22 cellular contexts compared by ENCODE assay signal in genomic region chr17:31412511-31412910, GRCh38. TPM values are rescaled to one million over a fixed set of nuclear protein-coding genes. Genes with fewer than 3 reads are reported as not detected.
DNase-seq lines count a peak whose midpoint lies in the region; ATAC-seq and TF ChIP-seq lines count a peak whose summit lies in the region.
"Had no signal": no experiment of that assay in that cellular context is flagged by ENCODE, and none has a peak within 500 bp of the region (broad histone marks: within the 10 kb centered on the region; RNA-seq: fewer than 3 reads in every experiment).

No MANE protein-coding gene starts in this region.

- no peak overlapping the region for H4K8ac ChIP-seq in neuronal stem cell (ENCODE audit: low read depth, low read length)

- no peak overlapping the region for H2BK120ac ChIP-seq in neuronal stem cell (ENCODE audit: low read depth, low read length)

- no peak overlapping the region for H3K9ac ChIP-seq in neuronal stem cell (ENCODE audit: low read depth, low read length, poor library complexity)

- H3K36me3 ChIP-seq in neuronal stem cell (replicated peaks in 1 of 2; ENCODE audit: control insufficient read depth in 2 of 2, insufficient read depth in 2 of 2, low read length in 2 of 2) (no peaks in the 10 kb centered on the region), uterus (no peaks in the 10 kb centered on the region)
- H3K36me3 ChIP-seq: BE2C had no signal

- H3K14ac ChIP-seq in neuronal stem cell (ENCODE audit: low read length) = no peak overlapping the region

- H3K4ac ChIP-seq in neuronal stem cell (ENCODE audit: low read length) = no peak overlapping the region

- H2BK5ac ChIP-seq in neuronal stem cell (ENCODE audit: low read length) = no peak overlapping the region

- H2BK12ac ChIP-seq in neuronal stem cell (ENCODE audit: low read length) = no peak overlapping the region

- H3K27ac ChIP-seq in dorsolateral prefrontal cortex = peak overlapping the region in 54 of 59 donors; percentile 76 to 99 (median 98)
- H3K27ac ChIP-seq in neuronal stem cell (replicated peaks; ENCODE audit: low read length) = no peak overlapping the region
- no peak overlapping the region for H3K27ac ChIP-seq in uterus

- H3K23ac ChIP-seq in neuronal stem cell (ENCODE audit: low read depth, low read length, poor library complexity) = no peak overlapping the region

- no peak overlapping the region for H2AK5ac ChIP-seq in neuronal stem cell (ENCODE audit: low read depth, low read length)

- no peaks in the 10 kb centered on the region for H3K79me1 ChIP-seq in neuronal stem cell (ENCODE audit: low read depth, low read length)

- no peak for ATAC-seq in HG02759 (IDR thresholded peaks at IDR 0.05; ENCODE audit: unreplicated experiment)
- ATAC-seq: PC-3 had no signal

- H4K91ac ChIP-seq in neuronal stem cell (ENCODE audit: low read depth, low read length, poor library complexity) = no peak overlapping the region

- intact Hi-C loops in dorsolateral prefrontal cortex (cut with DNase I) (loop anchor here in 1 of 2 donors (2.0 kb wide), 1 partner anchor 20 kb away; no protein-coding TSS in a partner anchor), uterus (cut with DNase I; ENCODE audit: low total_unique reads) (no loop called here)

- no peak for TF ChIP-seq POLR2A in uterus (IDR thresholded peaks at IDR 0.05)

- no peak overlapping the region for H2AFZ ChIP-seq in neuronal stem cell (ENCODE audit: low read length)
- H2AFZ ChIP-seq: GM23338 had no signal

- H3K27me3 ChIP-seq in dorsolateral prefrontal cortex (no peaks in the 10 kb centered on the region), neuronal stem cell (ENCODE audit: control insufficient read depth in 3 of 3, insufficient read depth in 3 of 3, low read depth in 1 of 3, low read length in 3 of 3) (peaks cover 0 to 13% (median 12%) of the 10 kb centered on the region in 3 experiments), uterus (no peaks in the 10 kb centered on the region)
- H3K27me3 ChIP-seq: BE2C had no signal

- H3K4me2 ChIP-seq in neuronal stem cell (ENCODE audit: insufficient read depth, low read length, poor library complexity, severe bottlenecking) = no peak overlapping the region
- H3K4me2 ChIP-seq: GM23338 had no signal

- DNase-seq in activated effector memory CD4-positive, alpha-beta T cell treated with anti-CD3 and anti-CD28 coated beads, Interleukin-2, amount 50 U/mL, for 16 hours = peak; percentile 58
- DNase-seq in activated effector memory CD4-positive, alpha-beta T cell treated with Interleukin-2 at 50 U/mL for 16 hours = no peak
- no peak for DNase-seq in dorsolateral prefrontal cortex
- DNase-seq in neuronal stem cell (ENCODE audit: low spot score) = no peak
- DNase-seq in effector CD8-positive, alpha-beta T cell (lab: John Stamatoyannopoulos, UW) = no peak
- no peak for DNase-seq in uterus
- DNase-seq in activated naive CD4-positive, alpha-beta T cell treated with anti-CD3 and anti-CD28 coated beads, Interleukin-2, amount 50 U/mL, for 16 hours = no peak
- DNase-seq: 8988T; BE2C; CD4-positive, alpha-beta T cell; GF-D8; KG1; NCI-H1105 treated with DMSO at 0.1 percent for 48 hours; NCI-H1694; NCI-H2227 treated with DMSO at 0.1 percent for 48 hours; NCI-H510A treated with DMSO at 0.1 percent for 48 hours; NCI-H774; PC-3; RPMI8226; SIG-M5 had no signal

- peaks cover 24 to 34% of the 10 kb centered on the region in 2 donors for H3K4me1 ChIP-seq in neuronal stem cell (ENCODE audit: control insufficient read depth in 2 of 2, insufficient read depth in 1 of 2, low read depth in 1 of 2, low read length in 2 of 2)
- H3K4me1 ChIP-seq in uterus = no peaks in the 10 kb centered on the region
- H3K4me1 ChIP-seq: BE2C had no signal

- no CpG with 5 or more reads among the region's 6 CpGs for WGBS in neuronal stem cell (ENCODE audit: extremely low coverage in 2 of 2, insufficient read length in 2 of 2, insufficient replicate concordance in 1 of 2), 2 donors

- H3K18ac ChIP-seq in neuronal stem cell (ENCODE audit: low read length) = peak overlapping the region; percentile 18

- H3K4me3 ChIP-seq in dorsolateral prefrontal cortex = no peak overlapping the region
- no peak overlapping the region for H3K4me3 ChIP-seq in neuronal stem cell (ENCODE audit: low read length in 2 of 2)
- no peak overlapping the region for H3K4me3 ChIP-seq in uterus
- H3K4me3 ChIP-seq: GM23338 had no signal

- no peaks in the 10 kb centered on the region for H3K9me3 ChIP-seq in neuronal stem cell (replicated peaks in 1 of 2; ENCODE audit: control insufficient read depth in 2 of 2, insufficient read depth in 1 of 2, low read depth in 1 of 2, low read length in 2 of 2)
- no peaks in the 10 kb centered on the region for H3K9me3 ChIP-seq in uterus
- H3K9me3 ChIP-seq: BE2C had no signal

- H2BK15ac ChIP-seq in neuronal stem cell (ENCODE audit: low read length) = no peak overlapping the region

- TF ChIP-seq CTCF in dorsolateral prefrontal cortex (IDR thresholded peaks at IDR 0.05 in 54 of 56, conservative IDR thresholded peaks at IDR 0.05 in 2 of 56; ENCODE audit: low read depth in 1 of 56, partially characterized antibody in 56 of 56) = no peak
- TF ChIP-seq CTCF in uterus (IDR thresholded peaks at IDR 0.05) = no peak

RNA-seq across cellular contexts. Expression of gene RAB11FIP4, which starts 21.0 kb away (rescaled TPM):
- 100 to 1,000 TPM; 123 to 242 (median 175) TPM for total RNA-seq in dorsolateral prefrontal cortex
- 10.1 TPM for polyA plus RNA-seq in neuronal stem cell (2013, experiment 1 of 2)
- polyA plus RNA-seq in neuronal stem cell (2013, experiment 2 of 2) = 10.1 TPM
- total RNA-seq in uterus = 10 to 100 TPM in 1 of 4 donors, 1 to 10 TPM in 1, not detected in 2; 7.2 to 12.0 TPM

Comparison
In these comparisons a context has a peak if more than half of its experiments do, and no peak if none do; other contexts are left out.
1. H3K27ac ChIP-seq: peak in dorsolateral prefrontal cortex (54 of 59); none in neuronal stem cell (single experiment) and uterus (0 of 2).
2. RNA of gene RAB11FIP4, which starts 21.0 kb away (total RNA-seq): 123 to 242 TPM in dorsolateral prefrontal cortex; 7.2 to 12.0 TPM in uterus; every median in the first group is over 4 times any median in the second.